Comparison of ENCODE assay signal across 26 cellular contexts in the genomic region with DNA sequence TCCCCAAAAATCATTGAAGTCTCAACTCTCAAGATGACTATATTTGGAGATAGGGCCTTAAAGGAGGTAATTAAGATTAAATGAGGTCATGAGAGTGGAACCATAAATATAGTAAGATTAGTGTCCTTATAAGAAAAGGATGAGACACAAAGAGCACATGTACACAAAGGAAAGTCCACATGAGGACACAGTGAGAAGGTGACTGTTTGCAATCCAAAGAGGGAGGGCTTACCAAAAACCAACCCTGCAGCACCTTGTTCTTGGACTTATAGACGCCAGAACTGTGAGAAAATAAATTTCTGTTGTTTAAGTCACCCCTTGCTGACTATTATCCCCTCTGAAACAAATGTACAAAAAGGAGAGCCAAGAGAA.
"Had no signal": no experiment of that assay in that cellular context is flagged by ENCODE, and none has a peak within 500 bp of the region (broad histone marks: within the 10 kb centered on the region; RNA-seq: fewer than 3 reads in every experiment).

No MANE protein-coding gene starts in this region.

- DNase-seq: activated CD4-positive, alpha-beta T cell treated with anti-CD3 and anti-CD28 coated beads for 36 hours; activated CD4-positive, CD25-positive, alpha-beta regulatory T cell; activated CD8-positive, alpha-beta memory T cell treated with anti-CD3 and anti-CD28 coated beads, Interleukin-2, amount 50 U/mL, for 48 hours; activated CD8-positive, alpha-beta T cell treated with anti-CD3 and anti-CD28 coated beads, Interleukin-2, amount 10 ng/mL, durations not matched to agents 7 days and 5 days; activated effector memory CD4-positive, alpha-beta T cell treated with anti-CD3 and anti-CD28 coated beads, Interleukin-2, amount 50 U/mL, for 16 hours; activated naive CD4-positive, alpha-beta T cell treated with Interleukin-2 at 50 U/mL for 16 hours; activated naive CD8-positive, alpha-beta T cell treated with anti-CD3 and anti-CD28 coated beads, Interleukin-2, amount 50 U/mL, for 24 hours; activated T-cell treated with anti-CD3 and anti-CD28 coated beads, Interleukin-2, amount 50 U/mL, for 1 hour; amygdala; Karpas-422; MM.1S; NCI-H1436 treated with DMSO at 0.1 percent for 48 hours; NCI-H187; NCI-H510A treated with DMSO at 0.1 percent for 48 hours; NK-92 treated with Interleukin-12 subunit alpha and Interleukin-12 subunit beta, amount 100 ng/mL, for 24 hours; RPMI8226; T-cell; T1000 had no signal

- ATAC-seq: activated CD8-positive, alpha-beta T cell treated with anti-CD3 and anti-CD28 coated beads, Interleukin-2, amount 10 ng/mL, durations not matched to agents 7 days and 5 days; activated naive CD8-positive, alpha-beta T cell treated with anti-CD3 and anti-CD28 coated beads, Interleukin-2, amount 50 U/mL, for 24 hours; K562; Panc1; Right ventricle myocardium inferior; T-cell had no signal

- H3K27ac ChIP-seq: SK-N-MC, VCaP had no signal

- H3K27me3 Mint-ChIP-seq: activated CD4-positive, alpha-beta T cell treated with anti-CD3 and anti-CD28 coated beads for 36 hours; activated naive CD8-positive, alpha-beta T cell treated with anti-CD3 and anti-CD28 coated beads, Interleukin-2, amount 50 U/mL, for 24 hours; brain; T-cell had no signal

- H3K27ac Mint-ChIP-seq: activated CD4-positive, alpha-beta T cell treated with anti-CD3 and anti-CD28 coated beads for 36 hours; activated CD8-positive, alpha-beta T cell treated with anti-CD3 and anti-CD28 coated beads, Interleukin-2, amount 10 ng/mL, durations not matched to agents 7 days and 5 days; activated naive CD8-positive, alpha-beta T cell treated with anti-CD3 and anti-CD28 coated beads, Interleukin-2, amount 50 U/mL, for 24 hours; T-cell had no signal

- H3K4me3 ChIP-seq: K562, SK-N-MC had no signal

- H3K4me3 Mint-ChIP-seq: activated CD4-positive, alpha-beta T cell treated with anti-CD3 and anti-CD28 coated beads for 36 hours; activated CD8-positive, alpha-beta T cell treated with anti-CD3 and anti-CD28 coated beads, Interleukin-2, amount 10 ng/mL, durations not matched to agents 7 days and 5 days; activated naive CD8-positive, alpha-beta T cell treated with anti-CD3 and anti-CD28 coated beads, Interleukin-2, amount 50 U/mL, for 24 hours; brain; T-cell had no signal

- FAIRE-seq: astrocyte, K562, TTC549 had no signal
